Comparison of ENCODE assay signal across 8 cellular contexts in genomic region chr5:78647411-78647818, GRCh38. TPM values are rescaled to one million over a fixed set of nuclear protein-coding genes. Genes with fewer than 3 reads are reported as not detected.
DNase-seq lines count a peak whose midpoint lies in the region; ATAC-seq and TF ChIP-seq lines count a peak whose summit lies in the region.

No MANE protein-coding gene starts in this region.

- H3K27me3 ChIP-seq in KMS-11 (ENCODE audit: insufficient read depth, low read depth): no peaks in the 10 kb centered on the region
- no peaks in the 10 kb centered on the region for H3K27me3 ChIP-seq in adipocyte (replicated peaks; ENCODE audit: control insufficient read depth, insufficient read depth, low read length)

- TF ChIP-seq CTCF in KMS-11 (conservative IDR thresholded peaks at IDR 0.05; ENCODE audit: low read depth, low read length): no peak

- H3K4me3 ChIP-seq in KMS-11 (IDR thresholded peaks at IDR 0.05; ENCODE audit: insufficient read depth, low read depth, low read length): no peak overlapping the region
- peak overlapping the region; percentile 92 for H3K4me3 ChIP-seq in adipocyte (ENCODE audit: low read length)

- ATAC-seq in stimulated activated effector memory CD8-positive, alpha-beta T cell treated with anti-CD3 and anti-CD28 coated beads, Interleukin-12 subunit alpha, Interleukin-12 subunit beta, amount 100 ng/mL, for 72 hours: no peak
- ATAC-seq in GM18520 (IDR thresholded peaks at IDR 0.05; ENCODE audit: unreplicated experiment) (no peak), GM21717 (IDR thresholded peaks at IDR 0.05; ENCODE audit: unreplicated experiment) (no peak), GM18868 (IDR thresholded peaks at IDR 0.05; ENCODE audit: unreplicated experiment) (no peak)

- H3K36me3 Mint-ChIP-seq in immature natural killer cell: no peaks in the 10 kb centered on the region
- H3K36me3 Mint-ChIP-seq in stimulated activated effector memory CD8-positive, alpha-beta T cell treated with anti-CD3 and anti-CD28 coated beads, Interleukin-12 subunit alpha, Interleukin-12 subunit beta, amount 100 ng/mL, for 72 hours: no peaks in the 10 kb centered on the region

- DNase-seq in ELR (ENCODE audit: low read depth): peak; percentile 62
- peak; percentile 60 for DNase-seq in adipocyte (ENCODE audit: low read depth)
- DNase-seq in immature natural killer cell: no peak
- DNase-seq in stimulated activated effector memory CD8-positive, alpha-beta T cell treated with anti-CD3 and anti-CD28 coated beads, Interleukin-12 subunit alpha, Interleukin-12 subunit beta, amount 100 ng/mL, for 72 hours (ENCODE audit: low spot score in 2 of 2): no peak

- peak overlapping the region; percentile 60; the same call in 1 of the 2 replicates for H3K9ac ChIP-seq in KMS-11
- H3K9ac ChIP-seq in adipocyte (ENCODE audit: low read length): peak overlapping the region; percentile 90

- H3K27ac ChIP-seq in KMS-11: no peak overlapping the region

- no peaks in the 10 kb centered on the region for H3K36me3 ChIP-seq in KMS-11 (ENCODE audit: insufficient read depth)
- no peaks in the 10 kb centered on the region for H3K36me3 ChIP-seq in adipocyte (ENCODE audit: control insufficient read depth, insufficient read depth, low read length, severe bottlenecking)

- peaks cover 14 to 18% of the 10 kb centered on the region in 2 donors for H3K4me1 Mint-ChIP-seq in immature natural killer cell
- peaks cover 15% of the 10 kb centered on the region for H3K4me1 Mint-ChIP-seq in stimulated activated effector memory CD8-positive, alpha-beta T cell treated with anti-CD3 and anti-CD28 coated beads, Interleukin-12 subunit alpha, Interleukin-12 subunit beta, amount 100 ng/mL, for 72 hours

- H2AFZ ChIP-seq in KMS-11 (ENCODE audit: low read depth): peak overlapping the region; percentile 94; the same call in 1 of the 2 replicates

- peak overlapping the region; percentile 68 for H3K4me2 ChIP-seq in KMS-11

- peak overlapping the region in 1 of 6 donors; percentile 23 for H3K27ac Mint-ChIP-seq in immature natural killer cell
- H3K27ac Mint-ChIP-seq in stimulated activated effector memory CD8-positive, alpha-beta T cell treated with anti-CD3 and anti-CD28 coated beads, Interleukin-12 subunit alpha, Interleukin-12 subunit beta, amount 100 ng/mL, for 72 hours: no peak overlapping the region

- H3K79me2 ChIP-seq in KMS-11 (ENCODE audit: insufficient read depth, low read depth): no peaks in the 10 kb centered on the region

- H3K4me1 ChIP-seq in KMS-11 (ENCODE audit: low read depth, poor library complexity, severe bottlenecking) (peaks cover 23% of the 10 kb centered on the region), adipocyte (ENCODE audit: control insufficient read depth, insufficient read depth, low read length) (peaks cover 39% of the 10 kb centered on the region)

- peaks cover 0 to 29% (median 27%) of the 10 kb centered on the region in 3 donors for H3K27me3 Mint-ChIP-seq in immature natural killer cell (ENCODE audit: low read depth in 3 of 3)

- peaks cover 0 to 4% (median 0%) of the 10 kb centered on the region in 6 donors for H3K9me3 Mint-ChIP-seq in immature natural killer cell
- H3K9me3 Mint-ChIP-seq in stimulated activated effector memory CD8-positive, alpha-beta T cell treated with anti-CD3 and anti-CD28 coated beads, Interleukin-12 subunit alpha, Interleukin-12 subunit beta, amount 100 ng/mL, for 72 hours: no peaks in the 10 kb centered on the region

- H3K4me3 Mint-ChIP-seq in immature natural killer cell: peak overlapping the region; percentile 65 to 86 (median 84)
- peak overlapping the region; percentile 51 for H3K4me3 Mint-ChIP-seq in stimulated activated effector memory CD8-positive, alpha-beta T cell treated with anti-CD3 and anti-CD28 coated beads, Interleukin-12 subunit alpha, Interleukin-12 subunit beta, amount 100 ng/mL, for 72 hours

- no peaks in the 10 kb centered on the region for H3K9me3 ChIP-seq in adipocyte (ENCODE audit: control insufficient read depth, low read length)

- H4K20me1 ChIP-seq in KMS-11 (ENCODE audit: insufficient read depth): no peaks in the 10 kb centered on the region

RNA-seq across cellular contexts. Expression of gene LHFPL2, which starts 1.2 kb away (rescaled TPM):
- under 1 TPM in 2 of 3 donors, not detected in 1; 0.09 to 0.49 TPM for polyA plus RNA-seq in immature natural killer cell

Comparison
In these comparisons a context has a peak if more than half of its experiments do, and no peak if none do; other contexts are left out.
1. DNase-seq: peak in ELR (single experiment) and adipocyte (single experiment); none in immature natural killer cell (0 of 3) and stimulated activated effector memory CD8-positive, alpha-beta T cell treated with anti-CD3 and anti-CD28 coated beads, Interleukin-12 subunit alpha, Interleukin-12 subunit beta, amount 100 ng/mL, for 72 hours (0 of 2).